Comparison of ENCODE assay signal across 23 cellular contexts in the genomic region with DNA sequence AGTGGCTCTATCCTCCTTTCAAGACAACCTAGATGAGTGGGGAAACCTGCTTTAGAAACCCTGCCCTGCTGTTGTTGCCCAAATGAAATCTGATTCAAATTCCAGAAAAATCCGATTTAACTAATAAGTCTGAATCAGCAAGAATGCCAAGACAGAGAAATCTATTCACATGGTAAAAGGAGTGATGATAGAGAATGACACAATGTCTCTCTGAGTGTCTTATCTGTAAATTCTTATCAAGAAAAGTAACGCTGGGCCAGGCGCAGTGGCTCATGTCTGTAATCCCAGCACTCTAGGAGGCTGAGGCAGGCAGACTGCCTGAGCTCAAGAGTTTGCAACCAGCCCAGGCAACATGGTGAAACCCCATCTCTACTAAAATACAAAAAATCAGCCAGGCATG. TPM values are rescaled to one million over a fixed set of nuclear protein-coding genes. Genes with fewer than 3 reads are reported as not detected.
DNase-seq lines count a peak whose midpoint lies in the region; ATAC-seq and TF ChIP-seq lines count a peak whose summit lies in the region.
"Had no signal": no experiment of that assay in that cellular context is flagged by ENCODE, and none has a peak within 500 bp of the region (broad histone marks: within the 10 kb centered on the region; RNA-seq: fewer than 3 reads in every experiment).

No MANE protein-coding gene starts in this region.

- H3K9me2 ChIP-seq in PC-3 (replicated peaks; ENCODE audit: low read length), result no peaks in the 10 kb centered on the region

- H3K79me2 ChIP-seq in PC-3 (ENCODE audit: low read length), result no peaks in the 10 kb centered on the region
- H3K79me2 ChIP-seq in neural progenitor cell (ENCODE audit: low read depth), result no peaks in the 10 kb centered on the region

- no peaks in the 10 kb centered on the region for H4K20me1 ChIP-seq in PC-3 (ENCODE audit: low read length)
- H4K20me1 ChIP-seq in neural progenitor cell (ENCODE audit: low read depth), result peaks cover 5% of the 10 kb centered on the region

- WGBS in endodermal cell (ENCODE audit: insufficient coverage in 1 of 2, insufficient read length in 1 of 2), 2 experiments, result 59 to 89% methylated on average over 3 of the region's 3 CpGs

- H3K9ac ChIP-seq in PC-3 (ENCODE audit: low read length), result no peak overlapping the region
- no peak overlapping the region for H3K9ac ChIP-seq in endodermal cell (ENCODE audit: extremely low read depth, low read length, poor library complexity, severe bottlenecking)
- H3K9ac ChIP-seq in neural progenitor cell, result no peak overlapping the region

- peaks cover 44% of the 10 kb centered on the region for H3K4me1 ChIP-seq in PC-3 (ENCODE audit: insufficient read depth, low read length)
- H3K4me1 ChIP-seq in endodermal cell (ENCODE audit: control insufficient read depth, insufficient read depth, low read length), result peaks cover 23% of the 10 kb centered on the region
- H3K4me1 ChIP-seq in neural progenitor cell, result peaks cover 3% of the 10 kb centered on the region
- H3K4me1 ChIP-seq in CD8-positive, alpha-beta memory T cell (ENCODE audit: insufficient read depth, low read length), result no peaks in the 10 kb centered on the region

- H3K27ac ChIP-seq in PC-3 (ENCODE audit: low read length), result peak overlapping the region; percentile 48
- H3K27ac ChIP-seq in endodermal cell (ENCODE audit: low read depth, low read length), result no peak overlapping the region
- peak overlapping the region; percentile 26 for H3K27ac ChIP-seq in neural progenitor cell
- no peak overlapping the region for H3K27ac ChIP-seq in CD8-positive, alpha-beta memory T cell (ENCODE audit: low read depth, low read length)
- H3K27ac ChIP-seq: gastroesophageal sphincter had no signal

- H3K4me2 ChIP-seq in PC-3 (ENCODE audit: low read length) (no peak overlapping the region), neural progenitor cell (no peak overlapping the region)

- H3K27me3 ChIP-seq in PC-3 (ENCODE audit: low read length), result no peaks in the 10 kb centered on the region
- no peaks in the 10 kb centered on the region for H3K27me3 ChIP-seq in endodermal cell (ENCODE audit: control insufficient read depth, insufficient read depth, low read length, poor library complexity, severe bottlenecking)
- no peaks in the 10 kb centered on the region for H3K27me3 ChIP-seq in neural progenitor cell
- H3K27me3 ChIP-seq in CD8-positive, alpha-beta memory T cell (ENCODE audit: insufficient read depth, low read length, poor library complexity, severe bottlenecking), result no peaks in the 10 kb centered on the region
- H3K27me3 ChIP-seq: dorsolateral prefrontal cortex, gastroesophageal sphincter, tibial nerve had no signal

- no TSS peak for BruUV-seq in PC-3 (replicated peaks; lab: Mats Ljungman, UMichigan)

- ATAC-seq in PC-3 (no peak), HG02610 (IDR thresholded peaks at IDR 0.05; ENCODE audit: unreplicated experiment) (no peak)
- ATAC-seq: gastroesophageal sphincter, WTC11 had no signal

- H3K4me3 ChIP-seq in PC-3 (ENCODE audit: low read length) (no peak overlapping the region), endodermal cell (ENCODE audit: low read length) (peak overlapping the region; percentile 7), neural progenitor cell (no peak overlapping the region)
- H3K4me3 ChIP-seq in CD8-positive, alpha-beta memory T cell (ENCODE audit: low read length), result no peak overlapping the region
- H3K4me3 ChIP-seq: gastroesophageal sphincter, tibial nerve had no signal

- H3K4me1 Mint-ChIP-seq in HFFc6 (ENCODE audit: low read depth) (peaks cover 32% of the 10 kb centered on the region), endodermal cell (peaks cover 37% of the 10 kb centered on the region), neural progenitor cell (no peaks in the 10 kb centered on the region)
- H3K4me1 Mint-ChIP-seq in CD8-positive, alpha-beta memory T cell, result peaks cover 0 to 2% (median 0%) of the 10 kb centered on the region in 3 donors

- no peaks in the 10 kb centered on the region for H3K9me3 Mint-ChIP-seq in HFFc6
- no peaks in the 10 kb centered on the region for H3K9me3 Mint-ChIP-seq in endodermal cell
- no peaks in the 10 kb centered on the region for H3K9me3 Mint-ChIP-seq in neural progenitor cell
- H3K9me3 Mint-ChIP-seq in CD8-positive, alpha-beta memory T cell, result no peaks in the 10 kb centered on the region
- H3K9me3 Mint-ChIP-seq: activated CD4-positive, alpha-beta memory T cell treated with anti-CD3 and anti-CD28 coated beads for 36 hours; neural crest cell; T-helper 1 cell treated with Interleukin-12 subunit alpha and Interleukin-12 subunit beta and Interleukin-4 antibody, amounts not matched to agents 30 μg/mL and 1 μg/mL, for 36 hours; WTC11 had no signal

- H3F3A ChIP-seq in PC-3 (ENCODE audit: low read length, unreplicated experiment) (peaks cover 4% of the 10 kb centered on the region), neural progenitor cell (ENCODE audit: low read depth) (peaks cover 7% of the 10 kb centered on the region)

- POLR2A ChIA-PET in PC-3 (lab: Charles Lee; ENCODE audit: unreplicated experiment), result no interaction called here
- POLR2A ChIA-PET in CD8-positive, alpha-beta memory T cell (lab: Charles Lee), result no interaction called here

- in situ Hi-C loops in G401 (cut with HindIII; ENCODE audit: low sequenced_read_pairs), result no loop called here

- peaks cover 8% of the 10 kb centered on the region for H3K36me3 Mint-ChIP-seq in HFFc6 (ENCODE audit: low read depth)
- peaks cover 14% of the 10 kb centered on the region for H3K36me3 Mint-ChIP-seq in endodermal cell (ENCODE audit: low read depth)
- peaks cover 3% of the 10 kb centered on the region for H3K36me3 Mint-ChIP-seq in neural progenitor cell
- H3K36me3 Mint-ChIP-seq in CD8-positive, alpha-beta memory T cell, result peaks cover 0 to 56% (median 5%) of the 10 kb centered on the region in 3 donors

- peaks cover 9% of the 10 kb centered on the region for H3K36me3 ChIP-seq in PC-3 (ENCODE audit: low read depth, low read length)
- peaks cover 35% of the 10 kb centered on the region for H3K36me3 ChIP-seq in endodermal cell (ENCODE audit: control insufficient read depth, insufficient read depth, low read length)
- H3K36me3 ChIP-seq in neural progenitor cell, result no peaks in the 10 kb centered on the region
- peaks cover 21% of the 10 kb centered on the region for H3K36me3 ChIP-seq in CD8-positive, alpha-beta memory T cell (ENCODE audit: insufficient read depth, low read length)

- no peaks in the 10 kb centered on the region for H3K27me3 Mint-ChIP-seq in HFFc6 (ENCODE audit: insufficient read depth)
- no peaks in the 10 kb centered on the region for H3K27me3 Mint-ChIP-seq in endodermal cell (ENCODE audit: insufficient read depth)
- peaks cover 2% of the 10 kb centered on the region for H3K27me3 Mint-ChIP-seq in neural progenitor cell (ENCODE audit: insufficient read depth, low read depth)
- no peaks in the 10 kb centered on the region for H3K27me3 Mint-ChIP-seq in CD8-positive, alpha-beta memory T cell
- H3K27me3 Mint-ChIP-seq: activated CD4-positive, alpha-beta memory T cell treated with anti-CD3 and anti-CD28 coated beads for 36 hours; progenitor cell of endocrine pancreas had no signal

- no peak for DNase-seq in HFFc6
- no peak for DNase-seq in PC-3
- DNase-seq in endodermal cell, result no peak
- DNase-seq in neural progenitor cell (ENCODE audit: low spot score), result no peak
- DNase-seq in G401 (ENCODE audit: low spot score), result no peak
- DNase-seq in CD8-positive, alpha-beta memory T cell, result no peak
- DNase-seq: activated CD4-positive, alpha-beta memory T cell treated with anti-CD3 and anti-CD28 coated beads for 36 hours; activated effector memory CD4-positive, alpha-beta T cell treated with anti-CD3 and anti-CD28 coated beads, Interleukin-2, amount 50 U/mL, for 16 hours; KG1; NCI-H1930; SHP77 treated with DMSO at 0.1 percent for 48 hours; stimulated activated CD4-positive, alpha-beta T cell treated with anti-CD3 and anti-CD28 coated beads, Interleukin-1b, Interleukin-23, amount 100 ng/mL, for 48 hours; stimulated activated naive CD4-positive, alpha-beta T cell had no signal

- H3K9me3 ChIP-seq in PC-3 (ENCODE audit: low read length) (no peaks in the 10 kb centered on the region), endodermal cell (ENCODE audit: control insufficient read depth, low read length) (no peaks in the 10 kb centered on the region), neural progenitor cell (ENCODE audit: low read depth) (no peaks in the 10 kb centered on the region)
- H3K9me3 ChIP-seq in CD8-positive, alpha-beta memory T cell (ENCODE audit: low read length), result no peaks in the 10 kb centered on the region
- H3K9me3 ChIP-seq: gastroesophageal sphincter, tibial nerve had no signal

- intact Hi-C loops in PC-3 (cut with micrococcal nuclease), result loop anchor here (5.0 to 10.0 kb wide), 2 partner anchors 214 to 603 kb away; no protein-coding TSS in a partner anchor

- no peak for TF ChIP-seq CTCF in HFFc6 (IDR thresholded peaks at IDR 0.05)
- TF ChIP-seq CTCF in PC-3 (conservative IDR thresholded peaks at IDR 0.05; ENCODE audit: low read depth, low read length), result no peak
- TF ChIP-seq CTCF in endodermal cell (conservative IDR thresholded peaks at IDR 0.05), result no peak
- TF ChIP-seq CTCF in neural progenitor cell (IDR thresholded peaks at IDR 0.05), result no peak

- H2AFZ ChIP-seq in PC-3 (ENCODE audit: low read length) (no peak overlapping the region), neural progenitor cell (replicated peaks) (no peak overlapping the region)

- CTCF ChIA-PET in PC-3 (lab: Charles Lee), result no interaction called here
- CTCF ChIA-PET in CD8-positive, alpha-beta memory T cell (lab: Charles Lee), result no interaction called here

- no peak overlapping the region for H3K4me3 Mint-ChIP-seq in HFFc6
- no peak overlapping the region for H3K4me3 Mint-ChIP-seq in endodermal cell
- H3K4me3 Mint-ChIP-seq in neural progenitor cell, result no peak overlapping the region
- H3K4me3 Mint-ChIP-seq in CD8-positive, alpha-beta memory T cell, result no peak overlapping the region
- H3K4me3 Mint-ChIP-seq: activated CD4-positive, alpha-beta memory T cell treated with anti-CD3 and anti-CD28 coated beads for 36 hours; neural crest cell; T-helper 1 cell treated with Interleukin-12 subunit alpha and Interleukin-12 subunit beta and Interleukin-4 antibody, amounts not matched to agents 30 μg/mL and 1 μg/mL, for 36 hours; WTC11 had no signal

- H3K27ac Mint-ChIP-seq in HFFc6 (peak overlapping the region; percentile 47), endodermal cell (peak overlapping the region; percentile 48), neural progenitor cell (no peak overlapping the region)
- peak overlapping the region in 2 of 8 donors; percentile 21 to 47 for H3K27ac Mint-ChIP-seq in CD8-positive, alpha-beta memory T cell
- H3K27ac Mint-ChIP-seq: activated CD4-positive, alpha-beta memory T cell treated with anti-CD3 and anti-CD28 coated beads for 36 hours; progenitor cell of endocrine pancreas; T-helper 1 cell treated with Interleukin-12 subunit alpha and Interleukin-12 subunit beta and Interleukin-4 antibody, amounts not matched to agents 30 μg/mL and 1 μg/mL, for 36 hours had no signal

RNA-seq across cellular contexts. Expression of a gene that starts 13.7 kb away (rescaled TPM):
- not detected for total RNA-seq in HFFc6 (2021; fragmentation: NEBNext Ultra II Directional; extraction: Animal tissue kit (Norgen Biotek cat#: 25700))
- total RNA-seq in PC-3 (2014; rRNA removed) (not detected in 2 replicates), endodermal cell (1 to 10 TPM in 1 of 2 donors, not detected in 1; 1.9 TPM), neural progenitor cell (ENCODE audit: low replicate concordance) (not detected in 2 replicates)
- polyA plus RNA-seq in endodermal cell (2013, experiment 1 of 2), result 1.1 TPM
- polyA plus RNA-seq in endodermal cell (2013, experiment 2 of 2), result 0.95 TPM
- not detected in 2 replicates for total RNA-seq in G401 (2014; rRNA removed; shearing (Covaris generic))
- total RNA-seq in CD8-positive, alpha-beta memory T cell, result not detected
- not detected for polyA plus RNA-seq in CD8-positive, alpha-beta memory T cell
- total RNA-seq: activated CD4-positive, alpha-beta memory T cell treated with anti-CD3 and anti-CD28 coated beads for 36 hours; dorsolateral prefrontal cortex; epithelial cell of proximal tubule; gastroesophageal sphincter; mononuclear cell; neural crest cell; progenitor cell of endocrine pancreas; tibial nerve; WTC11 had no signal

RNA-seq across cellular contexts. Expression of a gene that starts 25.0 kb away (rescaled TPM):
- not detected for total RNA-seq in HFFc6 (2021; fragmentation: NEBNext Ultra II Directional; extraction: Animal tissue kit (Norgen Biotek cat#: 25700))
- total RNA-seq in PC-3 (2014; rRNA removed), result not detected in 2 replicates
- total RNA-seq in endodermal cell, result not detected
- polyA plus RNA-seq in endodermal cell (2013, experiment 1 of 2), result not detected
- polyA plus RNA-seq in endodermal cell (2013, experiment 2 of 2), result not detected
- total RNA-seq in neural progenitor cell (ENCODE audit: low replicate concordance), result not detected in 2 replicates
- not detected in 2 replicates for total RNA-seq in G401 (2014; rRNA removed; shearing (Covaris generic))
- total RNA-seq in CD8-positive, alpha-beta memory T cell, result not detected
- not detected for polyA plus RNA-seq in CD8-positive, alpha-beta memory T cell
- total RNA-seq: activated CD4-positive, alpha-beta memory T cell treated with anti-CD3 and anti-CD28 coated beads for 36 hours; dorsolateral prefrontal cortex; epithelial cell of proximal tubule; gastroesophageal sphincter; mononuclear cell; neural crest cell; tibial nerve; WTC11 had no signal

Comparison
In these comparisons a context has a peak if more than half of its experiments do, and no peak if none do; other contexts are left out.
1. H3K27ac ChIP-seq: peak in PC-3 (single experiment) and neural progenitor cell (single experiment); none in endodermal cell (single experiment) and CD8-positive, alpha-beta memory T cell (single experiment).